In genomic region chr19:10501971-10502523, GRCh38 we compare ENCODE assay signal across 8 cellular contexts. TPM values are rescaled to one million over a fixed set of nuclear protein-coding genes. Genes with fewer than 3 reads are reported as not detected.
DNase-seq lines count a peak whose midpoint lies in the region; ATAC-seq and TF ChIP-seq lines count a peak whose summit lies in the region.

No MANE protein-coding gene starts in this region.

- DNase-seq in DMS79 (lab: John Stamatoyannopoulos, UW) (peak; percentile 82), HL-60 (ENCODE audit: low read depth in 1 of 2, low spot score in 1 of 2) (peak; percentile 60 to 64), astrocyte of the spinal cord (ENCODE audit: low read depth, low spot score) (peak; percentile 35), iPS DF 6.9 (ENCODE audit: low read depth, low spot score) (no peak), renal cortical epithelial cell (ENCODE audit: low read depth) (peak; percentile 34), NCI-H187 treated with DMSO at 0.1 percent for 48 hours (lab: John Stamatoyannopoulos, UW) (no peak)

- H3K27me3 ChIP-seq in HL-60 (ENCODE audit: insufficient read depth, poor library complexity, severe bottlenecking) (no peaks in the 10 kb centered on the region), iPS DF 6.9 (ENCODE audit: control insufficient read depth, insufficient read depth, low read length) (no peaks in the 10 kb centered on the region)

- ATAC-seq in GM19468 (IDR thresholded peaks at IDR 0.05; ENCODE audit: extremely low read depth, unreplicated experiment), result peak; percentile 2
- peak; percentile 68 for ATAC-seq in SK-N-SH treated with all-trans-retinoic acid at 6 μM for 48 hours

- TF ChIP-seq CTCF in HL-60 (IDR thresholded peaks at IDR 0.05; ENCODE audit: insufficient read depth, low read length) (no peak), astrocyte of the spinal cord (IDR thresholded peaks at IDR 0.05; ENCODE audit: low read depth, low read length) (no peak)

- H3K36me3 ChIP-seq in iPS DF 6.9 (ENCODE audit: control insufficient read depth, insufficient read depth, low read length), result peaks cover 7% of the 10 kb centered on the region; the same call in 1 of the 2 replicates

- H3K4me3 ChIP-seq in HL-60 (replicated peaks; ENCODE audit: insufficient read depth, low read length) (peak overlapping the region; percentile 65), astrocyte of the spinal cord (ENCODE audit: low read depth, low read length) (peak overlapping the region; percentile 80), iPS DF 6.9 (ENCODE audit: low read length) (peak overlapping the region; percentile 76)

- peaks cover 4% of the 10 kb centered on the region for H3K4me1 ChIP-seq in iPS DF 6.9 (ENCODE audit: control insufficient read depth, insufficient read depth, low read length)

- H3K9me3 ChIP-seq in iPS DF 6.9 (ENCODE audit: control insufficient read depth, insufficient read depth, low read length), result no peaks in the 10 kb centered on the region

- H3K27ac ChIP-seq in HL-60 (replicated peaks), result peak overlapping the region; percentile 100
- no peak overlapping the region for H3K27ac ChIP-seq in iPS DF 6.9 (ENCODE audit: low read length)

- WGBS in iPS DF 6.9 (ENCODE audit: insufficient coverage, insufficient read length), result no CpG with 5 or more reads among the region's 35 CpGs

- in situ Hi-C loops in astrocyte of the spinal cord (cut with HindIII; ENCODE audit: low sequenced_read_pairs), result no loop called here

TF ChIP-seq in SK-N-SH treated with all-trans-retinoic acid at 6 μM for 48 hours, 23 proteins besides CTCF, POLR2A, EP300 and RAD21:
- TF ChIP-seq, protein P1, sequence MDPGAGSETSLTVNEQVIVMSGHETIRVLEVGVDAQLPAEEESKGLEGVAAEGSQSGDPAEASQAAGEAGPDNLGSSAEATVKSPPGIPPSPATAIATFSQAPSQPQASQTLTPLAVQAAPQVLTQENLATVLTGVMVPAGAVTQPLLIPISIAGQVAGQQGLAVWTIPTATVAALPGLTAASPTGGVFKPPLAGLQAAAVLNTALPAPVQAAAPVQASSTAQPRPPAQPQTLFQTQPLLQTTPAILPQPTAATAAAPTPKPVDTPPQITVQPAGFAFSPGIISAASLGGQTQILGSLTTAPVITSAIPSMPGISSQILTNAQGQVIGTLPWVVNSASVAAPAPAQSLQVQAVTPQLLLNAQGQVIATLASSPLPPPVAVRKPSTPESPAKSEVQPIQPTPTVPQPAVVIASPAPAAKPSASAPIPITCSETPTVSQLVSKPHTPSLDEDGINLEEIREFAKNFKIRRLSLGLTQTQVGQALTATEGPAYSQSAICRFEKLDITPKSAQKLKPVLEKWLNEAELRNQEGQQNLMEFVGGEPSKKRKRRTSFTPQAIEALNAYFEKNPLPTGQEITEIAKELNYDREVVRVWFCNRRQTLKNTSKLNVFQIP (CRISPR knock-in tag; IDR thresholded peaks at IDR 0.05; ENCODE audit: borderline replicate concordance, low read depth), result no peak
- TF ChIP-seq ZFP3 (CRISPR knock-in tag; IDR thresholded peaks at IDR 0.05), result 0 out of 2 replicates have a peak, but pooled peaks have one; percentile 5

RNA-seq across cellular contexts. Expression of gene KEAP1, which starts 1.1 kb away (rescaled TPM):
- 64.4 and 75.4 TPM in 2 replicates for total RNA-seq in renal cortical epithelial cell

RNA-seq across cellular contexts. Expression of gene S1PR5, which starts 15.2 kb away (rescaled TPM):
- not detected in 2 replicates for total RNA-seq in renal cortical epithelial cell

RNA-seq across cellular contexts. Expression of gene ATG4D, which starts 41.7 kb away (rescaled TPM):
- 15.6 and 16.3 TPM in 2 replicates for total RNA-seq in renal cortical epithelial cell

Comparison
In these comparisons a context has a peak if more than half of its experiments do, and no peak if none do; other contexts are left out.
1. DNase-seq: peak in DMS79 (single experiment), HL-60 (2 of 2), astrocyte of the spinal cord (single experiment) and renal cortical epithelial cell (single experiment); none in iPS DF 6.9 (single experiment) and NCI-H187 treated with DMSO at 0.1 percent for 48 hours (single experiment).
2. Peak in every context shown above with its lines, with median percentiles within 50 percentile points of each other: H3K4me3 ChIP-seq.